In the genomic region with DNA sequence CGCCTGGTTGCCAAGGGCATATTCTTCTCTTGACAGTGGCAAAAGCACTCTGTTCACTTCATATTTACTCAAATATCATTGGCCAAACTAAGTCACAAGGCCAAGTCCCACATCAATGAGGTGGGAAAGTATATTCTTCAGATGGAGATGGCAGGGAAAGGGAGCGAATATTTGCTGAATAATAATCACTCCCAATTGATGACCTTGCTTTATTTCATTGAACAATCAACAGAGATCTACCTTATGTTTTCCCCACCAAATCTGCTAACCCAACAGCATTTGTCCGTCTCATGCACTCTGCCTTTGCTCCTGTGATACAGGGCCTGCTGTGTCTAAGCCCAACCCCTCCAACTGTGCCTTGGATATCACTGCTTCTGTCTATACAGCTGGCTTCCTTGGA, we compare ENCODE assay signal across 11 cellular contexts. TPM values are rescaled to one million over a fixed set of nuclear protein-coding genes. Genes with fewer than 3 reads are reported as not detected.
"Had no signal": no experiment of that assay in that cellular context is flagged by ENCODE, and none has a peak within 500 bp of the region (broad histone marks: within the 10 kb centered on the region; RNA-seq: fewer than 3 reads in every experiment).

No MANE protein-coding gene starts in this region.

- H2AFZ ChIP-seq: GM23248 had no signal

- DNase-seq: GM23248, GOT3, H7, HFFc6, IMR-90, KBM-7 had no signal

- H3K9me3 ChIP-seq: HAP-1 had no signal

- H3K4me1 ChIP-seq: HAP-1 had no signal

- H3K4me3 ChIP-seq: GM23248, HAP-1 had no signal

- H3K36me3 ChIP-seq: HAP-1 had no signal

- ATAC-seq: HCT116 had no signal

- H3K27ac ChIP-seq: GM23248, HL-60 had no signal

- H3K9ac ChIP-seq: GM23248 had no signal

RNA-seq across cellular contexts. Expression of a gene that starts 45.2 kb away (rescaled TPM):
- total RNA-seq: GM23248, H4, HFFc6, HT1080, IMR-90 had no signal
- polyA plus RNA-seq: GM23248, IMR-90 had no signal
